In genomic region chr12:48197549-48197966, GRCh38 we compare ENCODE assay signal across 8 cellular contexts. TPM values are rescaled to one million over a fixed set of nuclear protein-coding genes. Genes with fewer than 3 reads are reported as not detected.
A peak's percentile ranks its signal among the peaks of the same experiment; 100 is the strongest.
DNase-seq lines count a peak whose midpoint lies in the region; ATAC-seq and TF ChIP-seq lines count a peak whose summit lies in the region.

No MANE protein-coding gene starts in this region.

- POLR2A ChIA-PET in WTC11 (lab: Charles Lee) = interaction anchor here (0.5 to 1.8 kb wide), 5 partner anchors 15 to 292 kb away, joined by 3 to 9 read pairs (median 3); partner anchors contain the start of genes ASB8, CCDC184 and VDR

- peak overlapping the region; percentile 78 for H3K4me3 Mint-ChIP-seq in WTC11

- H3K27me3 Mint-ChIP-seq in WTC11 (ENCODE audit: low read depth) = peaks cover 77% of the 10 kb centered on the region

- no peaks in the 10 kb centered on the region for H3K9me3 ChIP-seq in neutrophil

- H3K36me3 ChIP-seq in neutrophil = no peaks in the 10 kb centered on the region

- TF ChIP-seq CTCF in WTC11 (IDR thresholded peaks at IDR 0.05) (no peak), foreskin keratinocyte (conservative IDR thresholded peaks at IDR 0.05) (peak; percentile 68), neutrophil (IDR thresholded peaks at IDR 0.05) (no peak)

- no peaks in the 10 kb centered on the region for H3K36me3 Mint-ChIP-seq in WTC11

- DNase-seq in DMS114 treated with DMSO at 0.1 percent for 48 hours (lab: John Stamatoyannopoulos, UW; ENCODE audit: unreplicated experiment) = peak; percentile 24
- peak; percentile 14 for DNase-seq in LHCN-M2 (ENCODE audit: low read depth)
- DNase-seq in WTC11 (ENCODE audit: low spot score) = no peak
- DNase-seq in foreskin keratinocyte = no peak

- peaks cover 4% of the 10 kb centered on the region; the same call in 1 of the 2 replicates for H3K9me3 Mint-ChIP-seq in WTC11

- H3K27ac ChIP-seq in foreskin keratinocyte (peak overlapping the region; percentile 19), neutrophil (peak overlapping the region; percentile 87)

- CTCF ChIA-PET in WTC11 (lab: Charles Lee) = interaction anchor here (0.6 to 4.4 kb wide), 33 partner anchors 9 to 556 kb away, joined by 3 to 25 read pairs (median 5); partner anchors contain the start of genes ASB8, PFKM, SENP1 and TMEM106C

- H3K4me1 ChIP-seq in foreskin keratinocyte = peaks cover 6% of the 10 kb centered on the region
- peaks cover 30% of the 10 kb centered on the region in 2 experiments for H3K4me1 ChIP-seq in neutrophil (ENCODE audit: control insufficient read depth in 1 of 2, insufficient read depth in 1 of 2, low read depth in 1 of 2, low read length in 1 of 2)

- ATAC-seq in GM21360 (IDR thresholded peaks at IDR 0.05; ENCODE audit: unreplicated experiment) (peak; percentile 14), WTC11 (peak; percentile 11), foreskin keratinocyte (peak; percentile 47), HG03469 (IDR thresholded peaks at IDR 0.05; ENCODE audit: unreplicated experiment) (no peak), GM18873 (IDR thresholded peaks at IDR 0.05; ENCODE audit: low FRiP score, unreplicated experiment) (no peak)

- peak overlapping the region; percentile 97 for H3K27ac Mint-ChIP-seq in WTC11

- peak overlapping the region; percentile 75 to 78 for H3K4me3 ChIP-seq in neutrophil (ENCODE audit: low read depth in 1 of 2, low read length in 1 of 2)

- 0 out of 2 replicates have a peak, but pooled peaks cover 7% of the 10 kb centered on the region for H3K4me1 Mint-ChIP-seq in WTC11

- H3K27me3 ChIP-seq in foreskin keratinocyte (no peaks in the 10 kb centered on the region), neutrophil (peaks cover 40% of the 10 kb centered on the region)

TF ChIP-seq in WTC11, 78 proteins besides CTCF, POLR2A, EP300 and RAD21:
- TF ChIP-seq ETV6 (CRISPR knock-in tag; IDR thresholded peaks at IDR 0.05) = no peak

RNA-seq across cellular contexts. Expression of gene OR10AD1, which starts 5.5 kb away (rescaled TPM):
- total RNA-seq in LHCN-M2 (2014; rRNA removed) (not detected in 2 replicates), WTC11 (2021) (not detected in 3 replicates), foreskin keratinocyte (not detected in 2 replicates)
- polyA plus RNA-seq in LHCN-M2 (2012) = not detected
- not detected in 2 replicates for polyA plus RNA-seq in foreskin keratinocyte

RNA-seq across cellular contexts. Expression of gene CCDC184, which starts 14.1 kb away (rescaled TPM):
- total RNA-seq in LHCN-M2 (2014; rRNA removed) = 0.26 and 0.57 TPM in 2 replicates
- polyA plus RNA-seq in LHCN-M2 (2012) = 0.18 TPM
- total RNA-seq in WTC11 (2021) = 1.4 to 1.6 TPM (median 1.5 TPM) in 3 replicates
- total RNA-seq in foreskin keratinocyte = 0.35 and 1.4 TPM in 2 replicates
- polyA plus RNA-seq in foreskin keratinocyte = 0.58 and 1.6 TPM in 2 replicates

RNA-seq across cellular contexts. Expression of gene ASB8, which starts 40.2 kb away (rescaled TPM):
- 19.0 and 23.6 TPM in 2 replicates for total RNA-seq in LHCN-M2 (2014; rRNA removed)
- 18.6 TPM for polyA plus RNA-seq in LHCN-M2 (2012)
- 7.4 to 11.3 TPM (median 8.8 TPM) in 3 replicates for total RNA-seq in WTC11 (2021)
- total RNA-seq in foreskin keratinocyte = 12.0 and 13.6 TPM in 2 replicates
- 6.7 and 7.6 TPM in 2 replicates for polyA plus RNA-seq in foreskin keratinocyte

Comparison
In these comparisons a context has a peak if more than half of its experiments do, and no peak if none do; other contexts are left out.
1. DNase-seq: peak in DMS114 treated with DMSO at 0.1 percent for 48 hours (single experiment) and LHCN-M2 (single experiment); none in WTC11 (single experiment) and foreskin keratinocyte (0 of 2).
2. ATAC-seq: peak in GM21360 (single experiment), WTC11 (single experiment) and foreskin keratinocyte (single experiment); none in HG03469 (single experiment) and GM18873 (single experiment).